Comparison of ENCODE assay signal across 8 cellular contexts in the genomic region with DNA sequence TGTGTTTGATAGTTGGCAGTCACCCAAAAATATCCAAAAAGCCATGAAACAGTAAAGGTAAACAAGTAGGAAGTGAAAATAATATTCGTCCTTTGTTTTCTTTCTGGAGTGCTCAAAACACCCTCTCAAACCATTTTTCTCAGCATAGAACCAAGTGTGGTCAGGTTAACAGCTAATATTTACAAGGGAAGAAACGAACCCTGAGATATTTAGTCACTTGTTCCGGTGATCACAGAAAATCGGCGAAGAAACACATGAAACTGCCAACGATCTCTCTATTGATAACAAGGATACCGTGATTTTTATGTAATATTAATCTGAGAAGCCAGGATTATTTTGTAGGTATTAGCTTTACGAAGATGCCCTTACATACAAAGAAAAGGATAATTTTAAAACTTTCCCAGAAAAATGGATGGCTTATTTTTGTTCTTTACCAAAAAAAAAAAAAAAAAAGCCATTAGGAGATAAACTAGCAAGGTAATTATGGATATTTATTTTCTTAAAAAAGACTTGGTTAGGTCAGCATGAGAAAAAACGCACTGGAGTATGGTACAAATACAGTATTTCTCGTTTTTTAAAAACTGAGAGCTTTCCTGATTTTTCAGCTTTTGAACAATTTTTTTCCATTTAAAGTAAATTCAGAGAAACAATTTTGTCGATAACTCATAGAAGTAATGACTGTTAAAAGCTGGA.
DNase-seq lines count a peak whose midpoint lies in the region; ATAC-seq and TF ChIP-seq lines count a peak whose summit lies in the region.

No MANE protein-coding gene starts in this region.

- H3K27me3 ChIP-seq in Panc1 (ENCODE audit: control insufficient read depth, insufficient read depth, low read length) (no peaks in the 10 kb centered on the region), ectodermal cell (ENCODE audit: control insufficient read depth, insufficient read depth, low read length, poor library complexity, severe bottlenecking) (no peaks in the 10 kb centered on the region)

- H3K4me3 ChIP-seq in Panc1 (ENCODE audit: low read depth in 2 of 2, low read length in 2 of 2) (peak overlapping the region; percentile 70 to 72), ectodermal cell (ENCODE audit: insufficient read depth, low read depth, low read length) (peak overlapping the region; percentile 69)

- H3K36me3 Mint-ChIP-seq in T-helper 1 cell treated with Interleukin-12 subunit alpha and Interleukin-12 subunit beta and Interleukin-4 antibody, amounts not matched to agents 30 μg/mL and 1 μg/mL, for 36 hours (ENCODE audit: low read depth) = no peaks in the 10 kb centered on the region
- no peaks in the 10 kb centered on the region for H3K36me3 Mint-ChIP-seq in natural killer cell treated with Interleukin-12 subunit alpha and Interleukin-12 subunit beta and Interleukin-15 and Interleukin-18, amount 100 ng/mL, for 72 hours

- no peaks in the 10 kb centered on the region for H3K9me3 Mint-ChIP-seq in T-helper 1 cell treated with Interleukin-12 subunit alpha and Interleukin-12 subunit beta and Interleukin-4 antibody, amounts not matched to agents 30 μg/mL and 1 μg/mL, for 36 hours
- no peaks in the 10 kb centered on the region for H3K9me3 Mint-ChIP-seq in natural killer cell treated with Interleukin-12 subunit alpha and Interleukin-12 subunit beta and Interleukin-15 and Interleukin-18, amount 100 ng/mL, for 72 hours

- WGBS in ectodermal cell, 2 experiments = 46 to 47% methylated on average over 8 to 11 of the region's 11 CpGs

- peak overlapping the region; percentile 91 for H3K4me3 Mint-ChIP-seq in T-helper 1 cell treated with Interleukin-12 subunit alpha and Interleukin-12 subunit beta and Interleukin-4 antibody, amounts not matched to agents 30 μg/mL and 1 μg/mL, for 36 hours
- peak overlapping the region; percentile 93 for H3K4me3 Mint-ChIP-seq in natural killer cell treated with Interleukin-12 subunit alpha and Interleukin-12 subunit beta and Interleukin-15 and Interleukin-18, amount 100 ng/mL, for 72 hours

- peaks cover 5% of the 10 kb centered on the region for H3K27me3 Mint-ChIP-seq in T-helper 1 cell treated with Interleukin-12 subunit alpha and Interleukin-12 subunit beta and Interleukin-4 antibody, amounts not matched to agents 30 μg/mL and 1 μg/mL, for 36 hours (ENCODE audit: low read depth)
- no peaks in the 10 kb centered on the region for H3K27me3 Mint-ChIP-seq in natural killer cell treated with Interleukin-12 subunit alpha and Interleukin-12 subunit beta and Interleukin-15 and Interleukin-18, amount 100 ng/mL, for 72 hours

- CTCF ChIA-PET in Panc1 (lab: Charles Lee) = interaction anchor here (0.7 to 2.0 kb wide), 3 partner anchors 71 to 127 kb away, joined by 7 to 9 read pairs (median 8); a partner anchor contains a TSS

- TF ChIP-seq CTCF in Panc1 (IDR thresholded peaks at IDR 0.05) = no peak

- in situ Hi-C loops in Panc1 (cut with HindIII; ENCODE audit: low pct_unique_long_range_greater_than_20kb, low sequenced_read_pairs) = no loop called here

- no peak for DNase-seq in T-helper 1 cell
- peak; percentile 66 for DNase-seq in Panc1 (ENCODE audit: low read depth, low spot score)
- no peak for DNase-seq in natural killer cell treated with Interleukin-12 subunit alpha and Interleukin-12 subunit beta and Interleukin-15 and Interleukin-18, amount 100 ng/mL, for 72 hours (ENCODE audit: low spot score)
- DNase-seq in cerebellar nuclear complex (lab: John Stamatoyannopoulos, UW) = no peak

- H3K9me3 ChIP-seq in Panc1 (ENCODE audit: control insufficient read depth, insufficient read depth, low read depth, low read length) = no peaks in the 10 kb centered on the region
- no peaks in the 10 kb centered on the region for H3K9me3 ChIP-seq in ectodermal cell (ENCODE audit: control insufficient read depth, low read length)

- BruUV-seq in Panc1 (replicated peaks; lab: Mats Ljungman, UMichigan) = TSS peak; percentile 92

- intact Hi-C loops in Panc1 (cut with micrococcal nuclease; ENCODE audit: unreplicated experiment) = loop anchor here (2.0 kb wide), 1 partner anchor 71 kb away; no protein-coding TSS in a partner anchor

- H3K4me1 Mint-ChIP-seq in T-helper 1 cell treated with Interleukin-12 subunit alpha and Interleukin-12 subunit beta and Interleukin-4 antibody, amounts not matched to agents 30 μg/mL and 1 μg/mL, for 36 hours (ENCODE audit: low read depth) = peaks cover 11% of the 10 kb centered on the region
- peaks cover 9 to 23% of the 10 kb centered on the region in 2 donors for H3K4me1 Mint-ChIP-seq in natural killer cell treated with Interleukin-12 subunit alpha and Interleukin-12 subunit beta and Interleukin-15 and Interleukin-18, amount 100 ng/mL, for 72 hours (ENCODE audit: low read depth in 2 of 2)

- H3K27ac Mint-ChIP-seq in T-helper 1 cell treated with Interleukin-12 subunit alpha and Interleukin-12 subunit beta and Interleukin-4 antibody, amounts not matched to agents 30 μg/mL and 1 μg/mL, for 36 hours = peak overlapping the region; percentile 99
- H3K27ac Mint-ChIP-seq in natural killer cell treated with Interleukin-12 subunit alpha and Interleukin-12 subunit beta and Interleukin-15 and Interleukin-18, amount 100 ng/mL, for 72 hours = peak overlapping the region; percentile 97 to 99

- peak overlapping the region; percentile 100 for H3K27ac ChIP-seq in Panc1 (ENCODE audit: low read length)
- H3K27ac ChIP-seq in ectodermal cell (ENCODE audit: insufficient read depth, low read depth, low read length, poor library complexity, severe bottlenecking) = peak overlapping the region; percentile 100

- POLR2A ChIA-PET in Panc1 (lab: Charles Lee) = interaction anchor here (0.5 to 0.9 kb wide), 3 partner anchors 13 to 362 kb away, joined by 4 to 8 read pairs (median 5); no protein-coding TSS in a partner anchor

- ATAC-seq in Panc1 (no peak), HG02973 (IDR thresholded peaks at IDR 0.05; ENCODE audit: unreplicated experiment) (no peak), HG03521 (IDR thresholded peaks at IDR 0.05; ENCODE audit: unreplicated experiment) (no peak)
- ATAC-seq in natural killer cell treated with Interleukin-12 subunit alpha and Interleukin-12 subunit beta and Interleukin-15 and Interleukin-18, amount 100 ng/mL, for 72 hours = no peak

- H3K4me1 ChIP-seq in Panc1 (ENCODE audit: control insufficient read depth, insufficient read depth, low read length) = peaks cover 18% of the 10 kb centered on the region
- H3K4me1 ChIP-seq in ectodermal cell (ENCODE audit: control insufficient read depth, insufficient read depth, low read length) = no peaks in the 10 kb centered on the region

- H3K36me3 ChIP-seq in Panc1 (ENCODE audit: control insufficient read depth, insufficient read depth, low read length) (no peaks in the 10 kb centered on the region), ectodermal cell (ENCODE audit: control insufficient read depth, insufficient read depth, low read length) (no peaks in the 10 kb centered on the region)
